33 cellular contexts compared by ENCODE assay signal in the genomic region with DNA sequence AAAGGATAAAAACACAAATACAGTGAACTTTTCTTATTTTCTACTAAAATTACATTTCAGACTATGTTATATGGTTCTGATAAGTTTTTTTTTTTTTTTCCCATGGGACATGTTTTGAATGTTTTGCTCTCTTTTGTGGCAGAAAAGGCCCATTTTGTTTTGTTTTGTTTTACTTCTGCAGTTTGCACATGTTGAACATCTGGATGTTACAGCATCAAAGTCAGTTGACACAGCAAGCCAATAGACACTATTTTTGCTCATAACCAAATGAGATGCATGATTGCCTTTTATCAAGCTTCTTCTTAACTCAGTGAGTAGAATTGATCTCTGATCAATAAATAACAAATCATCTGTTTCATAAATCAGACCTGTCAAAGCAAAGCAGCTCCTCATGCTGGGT.
"Had no signal": no experiment of that assay in that cellular context is flagged by ENCODE, and none has a peak within 500 bp of the region (broad histone marks: within the 10 kb centered on the region; RNA-seq: fewer than 3 reads in every experiment).

No MANE protein-coding gene starts in this region.

- H3K27ac ChIP-seq: colonic mucosa, gastrocnemius medialis, hepatocyte, pancreas, prostate gland had no signal

- H3K4me3 Mint-ChIP-seq: activated CD4-positive, alpha-beta memory T cell treated with anti-CD3 and anti-CD28 coated beads, Interleukin-2, amount 10 ng/mL, durations not matched to agents 7 days and 5 days; activated CD4-positive, alpha-beta T cell treated with anti-CD3 and anti-CD28 coated beads, Interleukin-2, amount 10 ng/mL, durations not matched to agents 7 days and 5 days; activated naive CD4-positive, alpha-beta T cell treated with anti-CD3 and anti-CD28 coated beads, Interleukin-2, amount 50 U/mL, for 24 hours; activated naive CD8-positive, alpha-beta T cell treated with anti-CD3 and anti-CD28 coated beads, Interleukin-2, amount 50 U/mL, for 24 hours; activated T-cell treated with anti-CD3 and anti-CD28 coated beads, Interleukin-2, amount 50 U/mL, for 24 hours; activated T-helper 17 cell treated with anti-CD3 and anti-CD28 coated beads, Interleukin-2, amount 50 U/mL, for 72 hours; mesothelial cell of epicardium; naive thymus-derived CD4-positive, alpha-beta T cell; stimulated activated memory B cell treated with anti-CD40 and anti-IgM and Interleukin-4, amounts not matched to agents 10 μg/mL and 1 μg/mL and 100 μg/mL, for 72 hours; stimulated activated naive CD8-positive, alpha-beta T cell treated with anti-CD3 and anti-CD28 coated beads, Interleukin-15, amount 100 ng/mL, for 72 hours; type B pancreatic cell had no signal

- H3K27ac Mint-ChIP-seq: activated CD4-positive, alpha-beta memory T cell treated with anti-CD3 and anti-CD28 coated beads, Interleukin-2, amount 10 ng/mL, durations not matched to agents 7 days and 5 days; activated CD4-positive, alpha-beta T cell treated with anti-CD3 and anti-CD28 coated beads, Interleukin-2, amount 10 ng/mL, durations not matched to agents 7 days and 5 days; activated naive CD4-positive, alpha-beta T cell treated with anti-CD3 and anti-CD28 coated beads, Interleukin-2, amount 50 U/mL, for 24 hours; activated naive CD8-positive, alpha-beta T cell treated with anti-CD3 and anti-CD28 coated beads, Interleukin-2, amount 50 U/mL, for 24 hours; activated T-cell treated with anti-CD3 and anti-CD28 coated beads, Interleukin-2, amount 50 U/mL, for 24 hours; activated T-helper 17 cell treated with anti-CD3 and anti-CD28 coated beads, Interleukin-2, amount 50 U/mL, for 72 hours; mesothelial cell of epicardium; naive thymus-derived CD4-positive, alpha-beta T cell; stimulated activated memory B cell treated with anti-CD40 and anti-IgM and Interleukin-4, amounts not matched to agents 10 μg/mL and 1 μg/mL and 100 μg/mL, for 72 hours; stimulated activated naive CD8-positive, alpha-beta T cell treated with anti-CD3 and anti-CD28 coated beads, Interleukin-15, amount 100 ng/mL, for 72 hours; type B pancreatic cell had no signal

- H3K36me3 ChIP-seq: colonic mucosa, gastrocnemius medialis, pancreas, prostate gland, sigmoid colon had no signal

- H3K9me3 ChIP-seq: colonic mucosa, gastrocnemius medialis, pancreas, prostate gland, sigmoid colon had no signal

- DNase-seq: activated CD4-positive, alpha-beta memory T cell treated with anti-CD3 and anti-CD28 coated beads, Interleukin-2, amount 10 ng/mL, durations not matched to agents 7 days and 5 days; activated CD4-positive, alpha-beta T cell treated with anti-CD3 and anti-CD28 coated beads for 1 hour; activated CD4-positive, alpha-beta T cell treated with anti-CD3 and anti-CD28 coated beads, Interleukin-2, amount 10 ng/mL, durations not matched to agents 7 days and 5 days; activated CD8-positive, alpha-beta memory T cell treated with anti-CD3 and anti-CD28 coated beads, Interleukin-2, amount 50 U/mL, for 48 hours; activated gamma-delta T cell treated with Interleukin-2 at 50 U/mL for 16 hours; activated naive CD8-positive, alpha-beta T cell treated with anti-CD3 and anti-CD28 coated beads, Interleukin-2, amount 50 U/mL, for 24 hours; activated T-cell treated with anti-CD3 and anti-CD28 coated beads, Interleukin-2, amount 50 U/mL, for 24 hours; cerebellar nuclear complex; colonic mucosa; effector CD8-positive, alpha-beta T cell; gastrocnemius medialis; glutamatergic neuron; islet precursor cell; naive thymus-derived CD4-positive, alpha-beta T cell; nucleus accumbens; pancreas; retina; sigmoid colon; small intestine; stimulated activated CD4-positive, alpha-beta T cell treated with anti-CD3 and anti-CD28 coated beads, Interleukin-1b, Interleukin-23, amount 100 ng/mL, for 48 hours; stimulated activated CD4-positive, alpha-beta T cell treated with anti-CD3 and anti-CD28 coated beads, Interleukin-4, amount 100 ng/mL, for 4 hours; stimulated activated CD8-positive, alpha-beta memory T cell treated with anti-CD3 and anti-CD28 coated beads, Interleukin-4, amount 100 ng/mL, for 48 hours; stimulated activated naive CD8-positive, alpha-beta T cell treated with anti-CD3 and anti-CD28 coated beads, Interleukin-15, amount 100 ng/mL, for 72 hours; substantia nigra; T-helper 2 cell had no signal

- H3K27me3 ChIP-seq: colonic mucosa, gastrocnemius medialis, hepatocyte, pancreas, sigmoid colon had no signal

- H3K27me3 Mint-ChIP-seq: activated CD4-positive, alpha-beta memory T cell treated with anti-CD3 and anti-CD28 coated beads, Interleukin-2, amount 10 ng/mL, durations not matched to agents 7 days and 5 days; activated CD4-positive, alpha-beta T cell treated with anti-CD3 and anti-CD28 coated beads, Interleukin-2, amount 10 ng/mL, durations not matched to agents 7 days and 5 days; activated naive CD4-positive, alpha-beta T cell treated with anti-CD3 and anti-CD28 coated beads, Interleukin-2, amount 50 U/mL, for 24 hours; activated naive CD8-positive, alpha-beta T cell treated with anti-CD3 and anti-CD28 coated beads, Interleukin-2, amount 50 U/mL, for 24 hours; activated T-cell treated with anti-CD3 and anti-CD28 coated beads, Interleukin-2, amount 50 U/mL, for 24 hours; activated T-helper 17 cell treated with anti-CD3 and anti-CD28 coated beads, Interleukin-2, amount 50 U/mL, for 72 hours; naive thymus-derived CD4-positive, alpha-beta T cell; stimulated activated memory B cell treated with anti-CD40 and anti-IgM and Interleukin-4, amounts not matched to agents 10 μg/mL and 1 μg/mL and 100 μg/mL, for 72 hours; stimulated activated naive CD8-positive, alpha-beta T cell treated with anti-CD3 and anti-CD28 coated beads, Interleukin-15, amount 100 ng/mL, for 72 hours; type B pancreatic cell had no signal

- H3K4me1 Mint-ChIP-seq: activated CD4-positive, alpha-beta memory T cell treated with anti-CD3 and anti-CD28 coated beads, Interleukin-2, amount 10 ng/mL, durations not matched to agents 7 days and 5 days; activated CD4-positive, alpha-beta T cell treated with anti-CD3 and anti-CD28 coated beads, Interleukin-2, amount 10 ng/mL, durations not matched to agents 7 days and 5 days; activated naive CD4-positive, alpha-beta T cell treated with anti-CD3 and anti-CD28 coated beads, Interleukin-2, amount 50 U/mL, for 24 hours; activated naive CD8-positive, alpha-beta T cell treated with anti-CD3 and anti-CD28 coated beads, Interleukin-2, amount 50 U/mL, for 24 hours; activated T-helper 17 cell treated with anti-CD3 and anti-CD28 coated beads, Interleukin-2, amount 50 U/mL, for 72 hours; naive thymus-derived CD4-positive, alpha-beta T cell; stimulated activated memory B cell treated with anti-CD40 and anti-IgM and Interleukin-4, amounts not matched to agents 10 μg/mL and 1 μg/mL and 100 μg/mL, for 72 hours; stimulated activated naive CD8-positive, alpha-beta T cell treated with anti-CD3 and anti-CD28 coated beads, Interleukin-15, amount 100 ng/mL, for 72 hours had no signal

- H3K36me3 Mint-ChIP-seq: activated naive CD4-positive, alpha-beta T cell treated with anti-CD3 and anti-CD28 coated beads, Interleukin-2, amount 50 U/mL, for 24 hours; mesothelial cell of epicardium; naive thymus-derived CD4-positive, alpha-beta T cell; stimulated activated memory B cell treated with anti-CD40 and anti-IgM and Interleukin-4, amounts not matched to agents 10 μg/mL and 1 μg/mL and 100 μg/mL, for 72 hours; type B pancreatic cell had no signal

- ATAC-seq: activated naive CD8-positive, alpha-beta T cell treated with anti-CD3 and anti-CD28 coated beads, Interleukin-2, amount 50 U/mL, for 24 hours; activated T-helper 17 cell treated with anti-CD3 and anti-CD28 coated beads, Interleukin-2, amount 50 U/mL, for 72 hours; naive thymus-derived CD4-positive, alpha-beta T cell; pancreas; stimulated activated memory B cell treated with anti-CD40 and anti-IgM and Interleukin-4, amounts not matched to agents 10 μg/mL and 1 μg/mL and 100 μg/mL, for 72 hours; stimulated activated naive CD8-positive, alpha-beta T cell treated with anti-CD3 and anti-CD28 coated beads, Interleukin-15, amount 100 ng/mL, for 72 hours had no signal

- H3K4me1 ChIP-seq: colonic mucosa, gastrocnemius medialis, pancreas, prostate gland, sigmoid colon had no signal

- H3K9me3 Mint-ChIP-seq: activated CD4-positive, alpha-beta memory T cell treated with anti-CD3 and anti-CD28 coated beads, Interleukin-2, amount 10 ng/mL, durations not matched to agents 7 days and 5 days; activated CD4-positive, alpha-beta T cell treated with anti-CD3 and anti-CD28 coated beads, Interleukin-2, amount 10 ng/mL, durations not matched to agents 7 days and 5 days; activated naive CD4-positive, alpha-beta T cell treated with anti-CD3 and anti-CD28 coated beads, Interleukin-2, amount 50 U/mL, for 24 hours; activated naive CD8-positive, alpha-beta T cell treated with anti-CD3 and anti-CD28 coated beads, Interleukin-2, amount 50 U/mL, for 24 hours; activated T-cell treated with anti-CD3 and anti-CD28 coated beads, Interleukin-2, amount 50 U/mL, for 24 hours; activated T-helper 17 cell treated with anti-CD3 and anti-CD28 coated beads, Interleukin-2, amount 50 U/mL, for 72 hours; mesothelial cell of epicardium; stimulated activated naive CD8-positive, alpha-beta T cell treated with anti-CD3 and anti-CD28 coated beads, Interleukin-15, amount 100 ng/mL, for 72 hours; type B pancreatic cell had no signal

- FAIRE-seq: bronchial epithelial cell, pancreas, small intestine had no signal

- H3K4me3 ChIP-seq: colonic mucosa, gastrocnemius medialis, hepatocyte, pancreas, prostate gland, sigmoid colon had no signal
